ENCODE assay signal across 16 cellular contexts in the genomic region with DNA sequence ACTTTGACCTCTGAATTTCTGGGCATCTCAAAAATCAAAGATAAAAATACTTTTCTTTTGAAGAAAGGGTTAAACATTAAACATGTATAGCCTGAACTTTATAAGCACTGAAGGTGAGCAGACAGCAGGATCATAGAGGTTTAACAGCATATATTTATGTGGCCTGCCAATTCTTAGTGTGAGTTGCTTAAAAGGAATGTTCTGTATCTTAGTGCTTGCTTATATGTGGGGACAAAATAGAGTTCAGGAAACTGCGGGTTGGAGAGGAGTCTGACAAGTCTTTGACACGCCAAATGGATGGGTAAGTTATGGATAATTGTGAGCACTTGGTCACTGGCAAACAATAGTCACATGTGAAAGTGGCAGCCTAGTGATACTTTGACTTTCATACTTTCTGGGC.
DNase-seq lines count a peak whose midpoint lies in the region; ATAC-seq lines count a peak whose summit lies in the region.
"Had no signal": no experiment of that assay in that cellular context is flagged by ENCODE, and none has a peak within 500 bp of the region (broad histone marks: within the 10 kb centered on the region; RNA-seq: fewer than 3 reads in every experiment).

No MANE protein-coding gene starts in this region.

- no peaks in the 10 kb centered on the region for H3K9me3 Mint-ChIP-seq in activated naive CD8-positive, alpha-beta T cell treated with anti-CD3 and anti-CD28 coated beads for 36 hours

- H3K9me3 ChIP-seq in adipocyte (ENCODE audit: control insufficient read depth, low read length): no peaks in the 10 kb centered on the region
- H3K9me3 ChIP-seq: Caco-2 had no signal

- no peaks in the 10 kb centered on the region for H3K36me3 Mint-ChIP-seq in activated naive CD8-positive, alpha-beta T cell treated with anti-CD3 and anti-CD28 coated beads for 36 hours
- H3K36me3 Mint-ChIP-seq: CD8-positive, alpha-beta memory T cell had no signal

- no peaks in the 10 kb centered on the region for H3K27me3 ChIP-seq in adipocyte (replicated peaks; ENCODE audit: control insufficient read depth, insufficient read depth, low read length)
- H3K27me3 ChIP-seq: BLaER1 had no signal

- DNase-seq in ELR (ENCODE audit: low read depth) (peak; percentile 39), adipocyte (ENCODE audit: low read depth) (peak; percentile 10), epithelial cell of prostate (ENCODE audit: low read depth, low spot score) (peak; percentile 12), renal cortical epithelial cell (ENCODE audit: low read depth) (peak; percentile 40), SW 1271 (lab: John Stamatoyannopoulos, UW) (no peak)
- no peak for DNase-seq in activated naive CD8-positive, alpha-beta T cell treated with anti-CD3 and anti-CD28 coated beads for 36 hours
- DNase-seq: 8988T; AML-193; Caco-2; CD8-positive, alpha-beta memory T cell; DND-41; GF-D8 had no signal

- no peaks in the 10 kb centered on the region for H3K27me3 Mint-ChIP-seq in activated naive CD8-positive, alpha-beta T cell treated with anti-CD3 and anti-CD28 coated beads for 36 hours
- H3K27me3 Mint-ChIP-seq: CD8-positive, alpha-beta memory T cell had no signal

- no peak for ATAC-seq in GM19328 (IDR thresholded peaks at IDR 0.05; ENCODE audit: unreplicated experiment)
- ATAC-seq: HCT116, HepG2 had no signal

- no peak overlapping the region for H3K4me3 Mint-ChIP-seq in activated naive CD8-positive, alpha-beta T cell treated with anti-CD3 and anti-CD28 coated beads for 36 hours
- H3K4me3 Mint-ChIP-seq: CD8-positive, alpha-beta memory T cell had no signal

- H3K27ac ChIP-seq in epithelial cell of prostate: no peak overlapping the region
- H3K27ac ChIP-seq: BLaER1 had no signal

- H3K27ac Mint-ChIP-seq in activated naive CD8-positive, alpha-beta T cell treated with anti-CD3 and anti-CD28 coated beads for 36 hours: no peak overlapping the region
- H3K27ac Mint-ChIP-seq: CD8-positive, alpha-beta memory T cell had no signal

- H3K4me3 ChIP-seq in adipocyte (ENCODE audit: low read length): no peak overlapping the region
- H3K4me3 ChIP-seq: BLaER1 had no signal

- H3K4me1 Mint-ChIP-seq in activated naive CD8-positive, alpha-beta T cell treated with anti-CD3 and anti-CD28 coated beads for 36 hours: no peaks in the 10 kb centered on the region
- H3K4me1 Mint-ChIP-seq: CD8-positive, alpha-beta memory T cell had no signal

- H3K36me3 ChIP-seq in adipocyte (ENCODE audit: control insufficient read depth, insufficient read depth, low read length, severe bottlenecking): no peaks in the 10 kb centered on the region
- H3K36me3 ChIP-seq: BLaER1 had no signal

- no peak overlapping the region for H3K9ac ChIP-seq in adipocyte (ENCODE audit: low read length)
- H3K9ac ChIP-seq: BLaER1 had no signal

- no peaks in the 10 kb centered on the region for H3K4me1 ChIP-seq in adipocyte (ENCODE audit: control insufficient read depth, insufficient read depth, low read length)
- H3K4me1 ChIP-seq: BLaER1, Caco-2 had no signal

Comparison
In these comparisons a context has a peak if more than half of its experiments do, and no peak if none do; other contexts are left out.
1. DNase-seq: peak in ELR (single experiment), adipocyte (single experiment), epithelial cell of prostate (single experiment) and renal cortical epithelial cell (single experiment); none in SW 1271 (0 of 2) and activated naive CD8-positive, alpha-beta T cell treated with anti-CD3 and anti-CD28 coated beads for 36 hours (single experiment).